Comparison of ENCODE assay signal across 9 cellular contexts in genomic region chr2:35978218-35978617, GRCh38.
DNase-seq lines count a peak whose midpoint lies in the region; ATAC-seq and TF ChIP-seq lines count a peak whose summit lies in the region.
"Had no signal": no experiment of that assay in that cellular context is flagged by ENCODE, and none has a peak within 500 bp of the region (broad histone marks: within the 10 kb centered on the region; RNA-seq: fewer than 3 reads in every experiment).

No MANE protein-coding gene starts in this region.

- no peak for DNase-seq in activated naive CD4-positive, alpha-beta T cell treated with anti-CD3 and anti-CD28 coated beads, Interleukin-2, amount 50 U/mL, for 72 hours (ENCODE audit: low spot score in 2 of 2)
- DNase-seq in activated naive CD4-positive, alpha-beta T cell treated with anti-CD3 and anti-CD28 coated beads for 36 hours, result no peak
- DNase-seq in foreskin fibroblast, result no peak
- DNase-seq in nephron progenitor cell, result no peak
- DNase-seq in NCI-H2196 (lab: John Stamatoyannopoulos, UW; ENCODE audit: unreplicated experiment), result no peak
- no peak for DNase-seq in AG08396 (ENCODE audit: low spot score)
- DNase-seq: NCI-H526 treated with DMSO at 0.1 percent for 48 hours had no signal

- peaks cover 2% of the 10 kb centered on the region for H3K27me3 Mint-ChIP-seq in activated naive CD4-positive, alpha-beta T cell treated with anti-CD3 and anti-CD28 coated beads for 36 hours (ENCODE audit: low read depth)
- no peaks in the 10 kb centered on the region for H3K27me3 Mint-ChIP-seq in nephron progenitor cell (ENCODE audit: low read depth, poor library complexity)

- no peak overlapping the region for H3K27ac Mint-ChIP-seq in activated naive CD4-positive, alpha-beta T cell treated with anti-CD3 and anti-CD28 coated beads, Interleukin-2, amount 50 U/mL, for 72 hours
- H3K27ac Mint-ChIP-seq in activated naive CD4-positive, alpha-beta T cell treated with anti-CD3 and anti-CD28 coated beads for 36 hours, result no peak overlapping the region
- H3K27ac Mint-ChIP-seq in nephron progenitor cell, result no peak overlapping the region

- intact Hi-C loops in activated naive CD4-positive, alpha-beta T cell treated with anti-CD3 and anti-CD28 coated beads for 36 hours (cut with micrococcal nuclease), result loop anchor here (1.0 to 10.0 kb wide), 4 partner anchors 269 to 807 kb away; no protein-coding TSS in a partner anchor

- H3K9me3 Mint-ChIP-seq in activated naive CD4-positive, alpha-beta T cell treated with anti-CD3 and anti-CD28 coated beads, Interleukin-2, amount 50 U/mL, for 72 hours, result no peaks in the 10 kb centered on the region
- no peaks in the 10 kb centered on the region for H3K9me3 Mint-ChIP-seq in activated naive CD4-positive, alpha-beta T cell treated with anti-CD3 and anti-CD28 coated beads for 36 hours
- no peaks in the 10 kb centered on the region for H3K9me3 Mint-ChIP-seq in nephron progenitor cell

- CTCF ChIA-PET in activated naive CD4-positive, alpha-beta T cell treated with anti-CD3 and anti-CD28 coated beads for 36 hours (lab: Charles Lee), result no interaction called here

- no peak for TF ChIP-seq CTCF in foreskin fibroblast (IDR thresholded peaks at IDR 0.05; ENCODE audit: low read depth, low read length)
- no peak for TF ChIP-seq CTCF in nephron progenitor cell (IDR thresholded peaks at IDR 0.05)

- peak; percentile 50 to 52 for ATAC-seq in activated naive CD4-positive, alpha-beta T cell treated with anti-CD3 and anti-CD28 coated beads, Interleukin-2, amount 50 U/mL, for 72 hours
- peak; percentile 99 for ATAC-seq in GM21786 (IDR thresholded peaks at IDR 0.05; ENCODE audit: unreplicated experiment)
- ATAC-seq in HG03342 (IDR thresholded peaks at IDR 0.05; ENCODE audit: unreplicated experiment), result peak; percentile 99

- no peak overlapping the region for H3K4me3 Mint-ChIP-seq in activated naive CD4-positive, alpha-beta T cell treated with anti-CD3 and anti-CD28 coated beads for 36 hours
- no peak overlapping the region for H3K4me3 Mint-ChIP-seq in nephron progenitor cell

- no peaks in the 10 kb centered on the region for H3K36me3 Mint-ChIP-seq in activated naive CD4-positive, alpha-beta T cell treated with anti-CD3 and anti-CD28 coated beads, Interleukin-2, amount 50 U/mL, for 72 hours
- no peaks in the 10 kb centered on the region for H3K36me3 Mint-ChIP-seq in activated naive CD4-positive, alpha-beta T cell treated with anti-CD3 and anti-CD28 coated beads for 36 hours (ENCODE audit: low read depth)
- no peaks in the 10 kb centered on the region for H3K36me3 Mint-ChIP-seq in nephron progenitor cell (ENCODE audit: low read depth)

- peaks cover 2% of the 10 kb centered on the region for H3K4me1 Mint-ChIP-seq in activated naive CD4-positive, alpha-beta T cell treated with anti-CD3 and anti-CD28 coated beads for 36 hours (ENCODE audit: low read depth)
- peaks cover 6% of the 10 kb centered on the region for H3K4me1 Mint-ChIP-seq in nephron progenitor cell

- no peak overlapping the region for H3K4me3 ChIP-seq in foreskin fibroblast (ENCODE audit: low read depth in 1 of 2, low read length in 2 of 2)
